27 cellular contexts compared by ENCODE assay signal in the genomic region with DNA sequence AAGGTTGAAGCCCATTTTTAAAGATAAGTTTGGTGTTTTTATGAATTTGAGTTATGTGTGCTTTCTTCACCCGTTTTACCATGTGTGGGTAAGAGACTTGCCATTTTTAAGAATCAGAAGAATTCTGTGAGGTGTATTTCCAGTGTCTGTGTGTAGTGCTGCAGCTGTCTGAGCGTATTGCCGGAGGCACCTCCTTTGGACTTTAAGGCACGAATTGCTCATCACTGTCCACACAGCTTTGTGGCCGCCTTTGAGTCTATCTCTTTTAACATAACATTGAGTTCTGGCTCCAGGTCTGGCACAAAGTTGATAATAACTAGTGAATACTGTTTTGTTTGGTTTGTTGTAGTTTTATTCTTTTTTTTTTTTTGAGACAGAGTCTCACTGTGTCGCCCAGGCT. TPM values are rescaled to one million over a fixed set of nuclear protein-coding genes. Genes with fewer than 3 reads are reported as not detected.
"Had no signal": no experiment of that assay in that cellular context is flagged by ENCODE, and none has a peak within 500 bp of the region (broad histone marks: within the 10 kb centered on the region; RNA-seq: fewer than 3 reads in every experiment).

No MANE protein-coding gene starts in this region.

- H3K27ac ChIP-seq: neural progenitor cell, ovary, parathyroid adenoma, psoas muscle, right lobe of liver, sigmoid colon, testis, tibial artery, transverse colon, upper lobe of left lung, vagina had no signal

- ATAC-seq: naive thymus-derived CD4-positive, alpha-beta T cell; natural killer cell; psoas muscle; right cardiac atrium; right lobe of liver; stimulated activated memory B cell treated with anti-CD40 and anti-IgM and Interleukin-4, amounts not matched to agents 10 μg/mL and 1 μg/mL and 100 μg/mL, for 72 hours; stimulated activated naive CD8-positive, alpha-beta T cell treated with anti-CD3 and anti-CD28 coated beads, Interleukin-15, amount 100 ng/mL, for 72 hours; stimulated activated naive CD8-positive, alpha-beta T cell treated with anti-CD3 and anti-CD28 coated beads, Interleukin-15, Interleukin-2, amounts not matched to agents 100 U/mL and 50 U/mL, for 24 hours had no signal

- DNase-seq: naive thymus-derived CD4-positive, alpha-beta T cell; natural killer cell; occipital lobe; ovary; posterior cingulate gyrus; psoas muscle; right cardiac atrium; right lobe of liver; sigmoid colon; small intestine; stimulated activated CD4-positive, alpha-beta T cell treated with anti-CD3 and anti-CD28 coated beads, Interleukin-15, amount 100 ng/mL, for 24 hours; stimulated activated CD4-positive, alpha-beta T cell treated with anti-CD3 and anti-CD28 coated beads, Interleukin-2, amount 100 ng/mL, for 24 hours; stimulated activated CD4-positive, alpha-beta T cell treated with anti-CD3 and anti-CD28 coated beads, Interleukin-2, amount 100 ng/mL, for 48 hours; stimulated activated CD4-positive, alpha-beta T cell treated with anti-CD3 and anti-CD28 coated beads, Interleukin-4, amount 100 ng/mL, for 24 hours; stimulated activated naive CD4-positive, alpha-beta T cell; stimulated activated naive CD8-positive, alpha-beta T cell treated with anti-CD3 and anti-CD28 coated beads, Interleukin-15, amount 100 ng/mL, for 72 hours; stimulated activated naive CD8-positive, alpha-beta T cell treated with anti-CD3 and anti-CD28 coated beads, Interleukin-15, Interleukin-2, amounts not matched to agents 100 U/mL and 50 U/mL, for 24 hours; substantia nigra; testis; tibial artery; transverse colon; upper lobe of left lung had no signal

- H3K4me1 ChIP-seq: parathyroid adenoma, psoas muscle, sigmoid colon, testis, tibial artery, transverse colon, upper lobe of left lung had no signal

- H3K9me3 ChIP-seq: ovary, psoas muscle, right lobe of liver, sigmoid colon, testis, tibial artery, transverse colon, upper lobe of left lung, vagina had no signal

- H3K4me3 ChIP-seq: neural progenitor cell, ovary, psoas muscle, right lobe of liver, sigmoid colon, testis, tibial artery, transverse colon, upper lobe of left lung, vagina had no signal

- H3K4me2 ChIP-seq: neural progenitor cell had no signal

- FAIRE-seq: small intestine, urothelium cell line had no signal

- H3K27me3 ChIP-seq: neural progenitor cell, ovary, right lobe of liver, sigmoid colon, testis, transverse colon, upper lobe of left lung, vagina had no signal

- H2AFZ ChIP-seq: neural progenitor cell, parathyroid adenoma had no signal

- H3K36me3 ChIP-seq: neural progenitor cell, ovary, right lobe of liver, sigmoid colon, tibial artery, transverse colon, upper lobe of left lung, vagina had no signal

- H3K9ac ChIP-seq: neural progenitor cell, parathyroid adenoma had no signal

RNA-seq across cellular contexts. Expression of a gene that starts 25.8 kb away (rescaled TPM):
- total RNA-seq: natural killer cell had no signal

RNA-seq across cellular contexts. Expression of a gene that starts 50.5 kb away (rescaled TPM):
- total RNA-seq: naive thymus-derived CD4-positive, alpha-beta T cell; natural killer cell had no signal
- polyA plus RNA-seq: naive thymus-derived CD4-positive, alpha-beta T cell had no signal
